In genomic region chr4:125573368-125573767, GRCh38 we compare ENCODE assay signal across 34 cellular contexts.
"Had no signal": no experiment of that assay in that cellular context is flagged by ENCODE, and none has a peak within 500 bp of the region (broad histone marks: within the 10 kb centered on the region; RNA-seq: fewer than 3 reads in every experiment).

No MANE protein-coding gene starts in this region.

- H3K27ac Mint-ChIP-seq: activated CD4-positive, alpha-beta memory T cell treated with anti-CD3 and anti-CD28 coated beads for 36 hours; activated CD4-positive, alpha-beta T cell treated with anti-CD3 and anti-CD28 coated beads for 36 hours; activated CD4-positive, alpha-beta T cell treated with anti-CD3 and anti-CD28 coated beads, Interleukin-2, amount 10 ng/mL, durations not matched to agents 24 days and 14 days; activated CD8-positive, alpha-beta memory T cell treated with anti-CD3 and anti-CD28 coated beads, Interleukin-2, amount 10 ng/mL, durations not matched to agents 7 days and 5 days; activated CD8-positive, alpha-beta T cell treated with anti-CD3 and anti-CD28 coated beads, Interleukin-2, amount 10 ng/mL, durations not matched to agents 7 days and 5 days; activated naive CD4-positive, alpha-beta T cell treated with anti-CD3 and anti-CD28 coated beads for 36 hours; activated naive CD4-positive, alpha-beta T cell treated with anti-CD3 and anti-CD28 coated beads, Interleukin-2, amount 50 U/mL, for 24 hours; activated naive CD8-positive, alpha-beta T cell treated with anti-CD3 and anti-CD28 coated beads for 36 hours; activated naive CD8-positive, alpha-beta T cell treated with anti-CD3 and anti-CD28 coated beads, Interleukin-2, amount 50 U/mL, for 24 hours; activated T-helper 1 cell treated with anti-CD3 and anti-CD28 coated beads, Interleukin-12 subunit alpha, Interleukin-12 subunit beta, Interleukin-2, Interleukin-4 antibody, amounts not matched to agents 30 ng/mL and 10 ng/mL and 1 ng/mL, durations not matched to agents 14 hours and 24 hours and 36 hours; activated T-helper 2 cell treated with anti-CD3 and anti-CD28 coated beads, Interferon-gamma antibody, Interleukin-2, Interleukin-4, amounts not matched to agents 10 μg/mL and 5 μg/mL and 100 μg/mL, durations not matched to agents 14 hours and 24 hours and 36 hours; brain; dendritic cell treated with granulocyte-macrophage colony-stimulating factor and Interleukin-4, amounts not matched to agents 40 ng/mL and 50 ng/mL, for 4 days; endodermal cell had no signal

- H3K4me3 ChIP-seq: adrenal gland, ascending aorta, breast epithelium, cardiac muscle cell, coronary artery, dorsolateral prefrontal cortex had no signal

- H3K4me1 Mint-ChIP-seq: activated CD4-positive, alpha-beta T cell treated with anti-CD3 and anti-CD28 coated beads for 36 hours; activated CD4-positive, alpha-beta T cell treated with anti-CD3 and anti-CD28 coated beads, Interleukin-2, amount 10 ng/mL, durations not matched to agents 24 days and 14 days; activated CD8-positive, alpha-beta memory T cell treated with anti-CD3 and anti-CD28 coated beads, Interleukin-2, amount 10 ng/mL, durations not matched to agents 7 days and 5 days; activated naive CD4-positive, alpha-beta T cell treated with anti-CD3 and anti-CD28 coated beads, Interleukin-2, amount 50 U/mL, for 24 hours; activated naive CD8-positive, alpha-beta T cell treated with anti-CD3 and anti-CD28 coated beads for 36 hours; activated naive CD8-positive, alpha-beta T cell treated with anti-CD3 and anti-CD28 coated beads, Interleukin-2, amount 50 U/mL, for 24 hours; brain; endodermal cell had no signal

- H3K9me3 Mint-ChIP-seq: activated CD4-positive, alpha-beta memory T cell treated with anti-CD3 and anti-CD28 coated beads for 36 hours; activated naive CD4-positive, alpha-beta T cell treated with anti-CD3 and anti-CD28 coated beads, Interleukin-2, amount 50 U/mL, for 24 hours; activated naive CD8-positive, alpha-beta T cell treated with anti-CD3 and anti-CD28 coated beads, Interleukin-2, amount 50 U/mL, for 24 hours; activated T-helper 1 cell treated with anti-CD3 and anti-CD28 coated beads, Interleukin-12 subunit alpha, Interleukin-12 subunit beta, Interleukin-2, Interleukin-4 antibody, amounts not matched to agents 30 ng/mL and 10 ng/mL and 1 ng/mL, durations not matched to agents 14 hours and 24 hours and 36 hours had no signal

- DNase-seq: activated CD4-positive, alpha-beta memory T cell treated with anti-CD3 and anti-CD28 coated beads for 36 hours; activated CD4-positive, alpha-beta T cell treated with anti-CD3 and anti-CD28 coated beads for 36 hours; activated CD4-positive, alpha-beta T cell treated with anti-CD3 and anti-CD28 coated beads, Interleukin-2, amount 10 ng/mL, durations not matched to agents 24 days and 14 days; activated CD4-positive, CD25-positive, alpha-beta regulatory T cell; activated CD4-positive, CD25-positive, alpha-beta regulatory T cell treated with anti-CD3 and anti-CD28 coated beads, Interleukin-2, amount 50 U/mL, for 72 hours; activated CD8-positive, alpha-beta memory T cell treated with anti-CD3 and anti-CD28 coated beads, Interleukin-2, amount 10 ng/mL, durations not matched to agents 7 days and 5 days; activated CD8-positive, alpha-beta memory T cell treated with anti-CD3 and anti-CD28 coated beads, Interleukin-2, amount 50 U/mL, for 4 hours; activated CD8-positive, alpha-beta T cell treated with anti-CD3 and anti-CD28 coated beads, Interleukin-2, amount 10 ng/mL, durations not matched to agents 7 days and 5 days; activated effector memory CD4-positive, alpha-beta T cell treated with anti-CD3 and anti-CD28 coated beads, Interleukin-2, amount 50 U/mL, for 16 hours; activated naive CD4-positive, alpha-beta T cell treated with anti-CD3 and anti-CD28 coated beads for 36 hours; activated naive CD8-positive, alpha-beta T cell treated with anti-CD3 and anti-CD28 coated beads for 36 hours; activated naive CD8-positive, alpha-beta T cell treated with anti-CD3 and anti-CD28 coated beads, Interleukin-2, amount 50 U/mL, for 24 hours; activated T-cell treated with anti-CD3 and anti-CD28 coated beads, Interleukin-2, amount 50 U/mL, for 1 hour; activated T-cell treated with anti-CD3 and anti-CD28 coated beads, Interleukin-2, amount 50 U/mL, for 48 hours; adrenal gland; amygdala; central memory CD4-positive, alpha-beta T cell; cerebellar nuclear complex; dorsolateral prefrontal cortex; effector memory CD4-positive, alpha-beta T cell; endodermal cell; foreskin fibroblast; head of caudate nucleus; T-helper 2 cell had no signal

- H3K27me3 Mint-ChIP-seq: activated CD4-positive, alpha-beta memory T cell treated with anti-CD3 and anti-CD28 coated beads for 36 hours; activated CD4-positive, alpha-beta T cell treated with anti-CD3 and anti-CD28 coated beads for 36 hours; activated CD4-positive, alpha-beta T cell treated with anti-CD3 and anti-CD28 coated beads, Interleukin-2, amount 10 ng/mL, durations not matched to agents 24 days and 14 days; activated CD8-positive, alpha-beta memory T cell treated with anti-CD3 and anti-CD28 coated beads, Interleukin-2, amount 10 ng/mL, durations not matched to agents 7 days and 5 days; activated naive CD4-positive, alpha-beta T cell treated with anti-CD3 and anti-CD28 coated beads, Interleukin-2, amount 50 U/mL, for 24 hours; activated naive CD8-positive, alpha-beta T cell treated with anti-CD3 and anti-CD28 coated beads for 36 hours; activated naive CD8-positive, alpha-beta T cell treated with anti-CD3 and anti-CD28 coated beads, Interleukin-2, amount 50 U/mL, for 24 hours; brain; dendritic cell treated with granulocyte-macrophage colony-stimulating factor and Interleukin-4, amounts not matched to agents 40 ng/mL and 50 ng/mL, for 4 days had no signal

- ATAC-seq: activated CD4-positive, alpha-beta T cell treated with anti-CD3 and anti-CD28 coated beads for 36 hours; activated CD8-positive, alpha-beta memory T cell treated with anti-CD3 and anti-CD28 coated beads, Interleukin-2, amount 10 ng/mL, durations not matched to agents 7 days and 5 days; activated CD8-positive, alpha-beta T cell treated with anti-CD3 and anti-CD28 coated beads, Interleukin-2, amount 10 ng/mL, durations not matched to agents 7 days and 5 days; activated naive CD8-positive, alpha-beta T cell treated with anti-CD3 and anti-CD28 coated beads, Interleukin-2, amount 50 U/mL, for 24 hours; esophagus mucosa had no signal

- H3K36me3 Mint-ChIP-seq: activated CD4-positive, alpha-beta memory T cell treated with anti-CD3 and anti-CD28 coated beads for 36 hours; activated CD8-positive, alpha-beta memory T cell treated with anti-CD3 and anti-CD28 coated beads, Interleukin-2, amount 10 ng/mL, durations not matched to agents 7 days and 5 days; activated naive CD4-positive, alpha-beta T cell treated with anti-CD3 and anti-CD28 coated beads, Interleukin-2, amount 50 U/mL, for 24 hours; activated naive CD8-positive, alpha-beta T cell treated with anti-CD3 and anti-CD28 coated beads for 36 hours; brain had no signal

- H3K4me3 Mint-ChIP-seq: activated CD4-positive, alpha-beta memory T cell treated with anti-CD3 and anti-CD28 coated beads for 36 hours; activated CD4-positive, alpha-beta T cell treated with anti-CD3 and anti-CD28 coated beads for 36 hours; activated CD4-positive, alpha-beta T cell treated with anti-CD3 and anti-CD28 coated beads, Interleukin-2, amount 10 ng/mL, durations not matched to agents 24 days and 14 days; activated CD8-positive, alpha-beta memory T cell treated with anti-CD3 and anti-CD28 coated beads, Interleukin-2, amount 10 ng/mL, durations not matched to agents 7 days and 5 days; activated CD8-positive, alpha-beta T cell treated with anti-CD3 and anti-CD28 coated beads, Interleukin-2, amount 10 ng/mL, durations not matched to agents 7 days and 5 days; activated naive CD4-positive, alpha-beta T cell treated with anti-CD3 and anti-CD28 coated beads for 36 hours; activated naive CD4-positive, alpha-beta T cell treated with anti-CD3 and anti-CD28 coated beads, Interleukin-2, amount 50 U/mL, for 24 hours; activated naive CD8-positive, alpha-beta T cell treated with anti-CD3 and anti-CD28 coated beads for 36 hours; activated naive CD8-positive, alpha-beta T cell treated with anti-CD3 and anti-CD28 coated beads, Interleukin-2, amount 50 U/mL, for 24 hours; activated T-helper 1 cell treated with anti-CD3 and anti-CD28 coated beads, Interleukin-12 subunit alpha, Interleukin-12 subunit beta, Interleukin-2, Interleukin-4 antibody, amounts not matched to agents 30 ng/mL and 10 ng/mL and 1 ng/mL, durations not matched to agents 14 hours and 24 hours and 36 hours; brain; dendritic cell treated with granulocyte-macrophage colony-stimulating factor and Interleukin-4, amounts not matched to agents 40 ng/mL and 50 ng/mL, for 4 days; endodermal cell had no signal
